In the genomic region with DNA sequence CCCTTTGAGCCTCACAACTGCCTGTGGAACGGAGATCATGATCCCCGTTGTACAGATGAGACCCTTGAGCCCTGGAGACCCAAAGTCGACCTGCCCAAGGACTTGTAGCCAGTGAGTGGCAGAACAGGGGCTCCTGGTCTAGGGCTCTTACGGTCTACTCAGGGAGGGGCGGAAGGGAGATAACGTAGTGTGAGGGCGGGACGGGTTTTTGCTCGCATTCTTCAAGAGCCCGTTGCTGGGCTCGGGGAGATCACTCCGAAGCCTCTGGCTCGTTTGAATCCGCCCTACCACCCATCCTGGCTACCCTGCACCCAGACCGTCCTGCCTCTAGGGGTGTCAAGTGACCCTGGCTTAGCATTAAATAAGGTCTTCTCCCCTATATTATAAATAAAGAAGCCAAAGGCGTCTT, we compare ENCODE assay signal across 8 cellular contexts. TPM values are rescaled to one million over a fixed set of nuclear protein-coding genes. Genes with fewer than 3 reads are reported as not detected.
A peak's percentile ranks its signal among the peaks of the same experiment; 100 is the strongest.
DNase-seq lines count a peak whose midpoint lies in the region; ATAC-seq and TF ChIP-seq lines count a peak whose summit lies in the region.

No MANE protein-coding gene starts in this region.

- TF ChIP-seq POLR2A in tibial nerve (IDR thresholded peaks at IDR 0.05), result no peak

- peaks cover 0 to 67% (median 45%) of the 10 kb centered on the region in 4 donors for H3K4me1 ChIP-seq in tibial nerve

- DNase-seq in NCI-H2029 treated with DMSO at 0.1 percent for 48 hours (lab: John Stamatoyannopoulos, UW) (peak; percentile 17), NCI-H2029 (lab: John Stamatoyannopoulos, UW) (no peak), NCI-H526 (lab: John Stamatoyannopoulos, UW) (peak; percentile 32 to 71), fibroblast of mammary gland (ENCODE audit: low read depth) (peak; percentile 57), tibial nerve (ENCODE audit: low spot score in 2 of 2) (peak in 1 of 2 donors; percentile 24)
- no peak for DNase-seq in activated T-cell treated with anti-CD3 and anti-CD28 coated beads, Interleukin-2, amount 50 U/mL, for 24 hours
- no peak for DNase-seq in natural killer cell treated with Interleukin-12 subunit alpha and Interleukin-12 subunit beta and Interleukin-15 and Interleukin-18, amount 100 ng/mL, for 72 hours (ENCODE audit: low spot score)

- ATAC-seq in HG02623 (IDR thresholded peaks at IDR 0.05; ENCODE audit: unreplicated experiment), result peak; percentile 4
- ATAC-seq in natural killer cell treated with Interleukin-12 subunit alpha and Interleukin-12 subunit beta and Interleukin-15 and Interleukin-18, amount 100 ng/mL, for 72 hours, result peak in 1 of 2 donors; percentile 44

- peaks cover 2% of the 10 kb centered on the region for H3K36me3 Mint-ChIP-seq in activated T-cell treated with anti-CD3 and anti-CD28 coated beads, Interleukin-2, amount 50 U/mL, for 24 hours (ENCODE audit: low read depth)
- no peaks in the 10 kb centered on the region for H3K36me3 Mint-ChIP-seq in natural killer cell treated with Interleukin-12 subunit alpha and Interleukin-12 subunit beta and Interleukin-15 and Interleukin-18, amount 100 ng/mL, for 72 hours

- no peak for TF ChIP-seq EP300 in tibial nerve (IDR thresholded peaks at IDR 0.05)

- peak overlapping the region; percentile 88 for H3K27ac Mint-ChIP-seq in activated T-cell treated with anti-CD3 and anti-CD28 coated beads, Interleukin-2, amount 50 U/mL, for 24 hours
- no peak overlapping the region for H3K27ac Mint-ChIP-seq in natural killer cell treated with Interleukin-12 subunit alpha and Interleukin-12 subunit beta and Interleukin-15 and Interleukin-18, amount 100 ng/mL, for 72 hours

- H3K27me3 ChIP-seq in tibial nerve, result no peaks in the 10 kb centered on the region

- WGBS in tibial nerve, 2 donors, result 1 to 2% methylated on average over 14 to 16 of the region's 16 CpGs

- peak overlapping the region; percentile 93 to 99 (median 96) for H3K27ac ChIP-seq in tibial nerve

- H3K4me3 Mint-ChIP-seq in activated T-cell treated with anti-CD3 and anti-CD28 coated beads, Interleukin-2, amount 50 U/mL, for 24 hours, result peak overlapping the region; percentile 85
- peak overlapping the region; percentile 81 for H3K4me3 Mint-ChIP-seq in natural killer cell treated with Interleukin-12 subunit alpha and Interleukin-12 subunit beta and Interleukin-15 and Interleukin-18, amount 100 ng/mL, for 72 hours

- TF ChIP-seq CTCF in fibroblast of mammary gland (conservative IDR thresholded peaks at IDR 0.05; ENCODE audit: control insufficient read depth, insufficient read depth, low read depth, low read length), result peak; percentile 24
- TF ChIP-seq CTCF in tibial nerve (IDR thresholded peaks at IDR 0.05), result peak in 2 of 5 experiments; percentile 9 to 13

- no peaks in the 10 kb centered on the region for H3K9me3 Mint-ChIP-seq in activated T-cell treated with anti-CD3 and anti-CD28 coated beads, Interleukin-2, amount 50 U/mL, for 24 hours
- no peaks in the 10 kb centered on the region for H3K9me3 Mint-ChIP-seq in natural killer cell treated with Interleukin-12 subunit alpha and Interleukin-12 subunit beta and Interleukin-15 and Interleukin-18, amount 100 ng/mL, for 72 hours

- peaks cover 65% of the 10 kb centered on the region for H3K4me1 Mint-ChIP-seq in activated T-cell treated with anti-CD3 and anti-CD28 coated beads, Interleukin-2, amount 50 U/mL, for 24 hours (ENCODE audit: low read depth)
- peaks cover 41 to 60% of the 10 kb centered on the region in 2 donors for H3K4me1 Mint-ChIP-seq in natural killer cell treated with Interleukin-12 subunit alpha and Interleukin-12 subunit beta and Interleukin-15 and Interleukin-18, amount 100 ng/mL, for 72 hours (ENCODE audit: low read depth in 2 of 2)

- H3K9me3 ChIP-seq in tibial nerve, result no peaks in the 10 kb centered on the region

- H3K4me3 ChIP-seq in fibroblast of mammary gland (ENCODE audit: control insufficient read depth, low read depth, low read length), result peak overlapping the region; percentile 70
- peak overlapping the region; percentile 68 to 97 (median 86) for H3K4me3 ChIP-seq in tibial nerve

- no peaks in the 10 kb centered on the region for H3K27me3 Mint-ChIP-seq in activated T-cell treated with anti-CD3 and anti-CD28 coated beads, Interleukin-2, amount 50 U/mL, for 24 hours
- peaks cover 0 to 3% of the 10 kb centered on the region in 2 donors for H3K27me3 Mint-ChIP-seq in natural killer cell treated with Interleukin-12 subunit alpha and Interleukin-12 subunit beta and Interleukin-15 and Interleukin-18, amount 100 ng/mL, for 72 hours

- H3K36me3 ChIP-seq in tibial nerve, result no peaks in the 10 kb centered on the region

RNA-seq across cellular contexts. Expression of a gene that starts 0.6 kb away (rescaled TPM):
- 10 to 100 TPM; 22.8 to 28.5 TPM for total RNA-seq in natural killer cell treated with Interleukin-12 subunit alpha and Interleukin-12 subunit beta and Interleukin-15 and Interleukin-18, amount 100 ng/mL, for 72 hours
- 10 to 100 TPM; 48.8 to 96.4 (median 54.6) TPM for total RNA-seq in tibial nerve

RNA-seq across cellular contexts. Expression of a gene that starts 37.5 kb away (rescaled TPM):
- total RNA-seq in natural killer cell treated with Interleukin-12 subunit alpha and Interleukin-12 subunit beta and Interleukin-15 and Interleukin-18, amount 100 ng/mL, for 72 hours, result 1 to 10 TPM; 2.0 to 3.4 TPM
- 100 to 1,000 TPM; 165 to 298 (median 230) TPM for total RNA-seq in tibial nerve

RNA-seq across cellular contexts. Expression of a gene that starts 43.0 kb away (rescaled TPM):
- 10 to 100 TPM; 15.9 to 18.7 TPM for total RNA-seq in natural killer cell treated with Interleukin-12 subunit alpha and Interleukin-12 subunit beta and Interleukin-15 and Interleukin-18, amount 100 ng/mL, for 72 hours
- total RNA-seq in tibial nerve, result 10 to 100 TPM; 20.5 to 33.5 (median 27.2) TPM

RNA-seq across cellular contexts. Expression of a gene that starts 59.2 kb away (rescaled TPM):
- total RNA-seq in natural killer cell treated with Interleukin-12 subunit alpha and Interleukin-12 subunit beta and Interleukin-15 and Interleukin-18, amount 100 ng/mL, for 72 hours, result 1 to 10 TPM; 4.2 to 4.9 TPM
- total RNA-seq in tibial nerve, result 1 to 10 TPM in 2 of 4 donors, not detected in 2; 1.0 to 7.2 TPM

Comparison
In these comparisons a context has a peak if more than half of its experiments do, and no peak if none do; other contexts are left out.
1. DNase-seq: peak in NCI-H2029 treated with DMSO at 0.1 percent for 48 hours (single experiment), NCI-H526 (2 of 2) and fibroblast of mammary gland (single experiment); none in NCI-H2029 (single experiment), activated T-cell treated with anti-CD3 and anti-CD28 coated beads, Interleukin-2, amount 50 U/mL, for 24 hours (single experiment) and natural killer cell treated with Interleukin-12 subunit alpha and Interleukin-12 subunit beta and Interleukin-15 and Interleukin-18, amount 100 ng/mL, for 72 hours (single experiment).
2. RNA of a gene that starts 37.5 kb away (total RNA-seq): 165 to 298 TPM in tibial nerve; 2.0 to 3.4 TPM in natural killer cell treated with Interleukin-12 subunit alpha and Interleukin-12 subunit beta and Interleukin-15 and Interleukin-18, amount 100 ng/mL, for 72 hours; every median in the first group is over 10 times any median in the second.